In genomic region chr7:17256375-17256774, GRCh38 we compare ENCODE assay signal across 28 cellular contexts.
"Had no signal": no experiment of that assay in that cellular context is flagged by ENCODE, and none has a peak within 500 bp of the region (broad histone marks: within the 10 kb centered on the region; RNA-seq: fewer than 3 reads in every experiment).

No MANE protein-coding gene starts in this region.

- H3K9me3 ChIP-seq: gastrocnemius medialis, mucosa of descending colon, prostate gland, right atrium auricular region, testis, tibial artery, upper lobe of left lung had no signal

- H3K27me3 Mint-ChIP-seq: memory B cell, naive B cell had no signal

- H3K9me3 Mint-ChIP-seq: endodermal cell, nephron, neural progenitor cell had no signal

- H3K27me3 ChIP-seq: gastrocnemius medialis, neural progenitor cell, right atrium auricular region, testis, tibial artery, upper lobe of left lung had no signal

- FAIRE-seq: colon, endothelial cell of umbilical vein, kidney, urothelium cell line had no signal

- H3K36me3 Mint-ChIP-seq: memory B cell; naive B cell; neural progenitor cell; stimulated activated effector memory CD8-positive, alpha-beta T cell treated with anti-CD3 and anti-CD28 coated beads, Interleukin-12 subunit alpha, Interleukin-12 subunit beta, amount 100 ng/mL, for 72 hours had no signal

- H3K4me3 ChIP-seq: gastrocnemius medialis, lung, mucosa of descending colon, neural progenitor cell, prostate gland, right atrium auricular region, testis, tibial artery, upper lobe of left lung had no signal

- H3K4me1 ChIP-seq: gastrocnemius medialis, neural progenitor cell, parathyroid adenoma, prostate gland, right atrium auricular region, testis, tibial artery, upper lobe of left lung had no signal

- H3K36me3 ChIP-seq: gastrocnemius medialis, neural progenitor cell, prostate gland, right atrium auricular region, tibial artery, upper lobe of left lung had no signal

- DNase-seq: effector CD8-positive, alpha-beta T cell; endodermal cell; foreskin fibroblast; gastrocnemius medialis; head of caudate nucleus; kidney; mucosa of descending colon; naive B cell; stimulated activated CD4-positive, alpha-beta T cell treated with anti-CD3 and anti-CD28 coated beads, Interleukin-2, amount 100 ng/mL, for 24 hours; stimulated activated CD4-positive, alpha-beta T cell treated with anti-CD3 and anti-CD28 coated beads, Interleukin-4, amount 100 ng/mL, for 24 hours; stimulated activated naive CD8-positive, alpha-beta T cell treated with anti-CD3 and anti-CD28 coated beads, Interleukin-15, Interleukin-2, amounts not matched to agents 100 U/mL and 50 U/mL, for 24 hours; substantia nigra; testis; tibial artery; upper lobe of left lung had no signal

- H3K27ac ChIP-seq: gastrocnemius medialis, neural progenitor cell, parathyroid adenoma, prostate gland, right atrium auricular region, testis, tibial artery, upper lobe of left lung had no signal

- H3K4me3 Mint-ChIP-seq: endodermal cell; memory B cell; naive B cell; nephron; neural progenitor cell; stimulated activated effector memory CD8-positive, alpha-beta T cell treated with anti-CD3 and anti-CD28 coated beads, Interleukin-12 subunit alpha, Interleukin-12 subunit beta, amount 100 ng/mL, for 72 hours had no signal

- H3K27ac Mint-ChIP-seq: endodermal cell; memory B cell; naive B cell; nephron; neural progenitor cell; stimulated activated effector memory CD8-positive, alpha-beta T cell treated with anti-CD3 and anti-CD28 coated beads, Interleukin-12 subunit alpha, Interleukin-12 subunit beta, amount 100 ng/mL, for 72 hours had no signal

- ATAC-seq: gastrocnemius medialis; left lobe of liver; mucosa of descending colon; sciatic nerve; stimulated activated effector memory CD8-positive, alpha-beta T cell treated with anti-CD3 and anti-CD28 coated beads, Interleukin-12 subunit alpha, Interleukin-12 subunit beta, amount 100 ng/mL, for 72 hours; stimulated activated naive CD8-positive, alpha-beta T cell treated with anti-CD3 and anti-CD28 coated beads, Interleukin-15, Interleukin-2, amounts not matched to agents 100 U/mL and 50 U/mL, for 24 hours had no signal

- H3K4me1 Mint-ChIP-seq: endodermal cell, naive B cell, nephron, neural progenitor cell had no signal
